ENCODE assay signal across 15 cellular contexts in the genomic region with DNA sequence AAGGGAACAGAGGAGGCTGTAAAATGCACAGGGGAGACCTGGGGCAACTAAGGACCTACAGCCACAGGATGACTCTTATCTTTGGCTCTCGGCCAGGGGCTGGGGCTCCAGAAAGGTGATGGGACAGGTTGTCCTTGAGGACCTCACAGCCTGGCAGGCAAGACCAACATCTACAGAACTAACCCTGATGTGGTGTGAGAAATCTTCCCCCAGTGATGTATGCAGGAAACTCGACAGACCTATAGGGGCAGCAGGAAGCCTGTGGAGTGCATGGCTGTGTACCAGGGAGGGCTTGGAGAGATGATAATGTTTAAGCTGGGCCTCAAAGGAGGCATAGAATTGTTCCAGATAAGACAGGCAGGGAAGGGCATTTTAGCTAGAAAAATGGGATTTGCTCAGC.
DNase-seq lines count a peak whose midpoint lies in the region; ATAC-seq, FAIRE-seq and TF ChIP-seq lines count a peak whose summit lies in the region.
"Had no signal": no experiment of that assay in that cellular context is flagged by ENCODE, and none has a peak within 500 bp of the region (broad histone marks: within the 10 kb centered on the region; RNA-seq: fewer than 3 reads in every experiment).

No MANE protein-coding gene starts in this region.

- no peak overlapping the region for H2BK120ac ChIP-seq in trophoblast cell (ENCODE audit: insufficient read depth, low read length, poor library complexity)

- no peaks in the 10 kb centered on the region for H3K9me3 Mint-ChIP-seq in naive thymus-derived CD4-positive, alpha-beta T cell
- H3K9me3 Mint-ChIP-seq: stimulated activated naive B cell treated with anti-CD40 and anti-IgM and Interleukin-4, amounts not matched to agents 10 μg/mL and 1 μg/mL and 100 μg/mL, for 72 hours had no signal

- no peak overlapping the region for H3K14ac ChIP-seq in trophoblast cell (ENCODE audit: low read length)

- BruUV-seq in endothelial cell of umbilical vein (replicated peaks; lab: Mats Ljungman, UMichigan) = no TSS peak

- H3K79me1 ChIP-seq in trophoblast cell (ENCODE audit: low read length) = no peaks in the 10 kb centered on the region

- H3K27me3 ChIP-seq in SK-N-SH (ENCODE audit: insufficient read depth) (no peaks in the 10 kb centered on the region), endothelial cell of umbilical vein (ENCODE audit: control insufficient read depth in 2 of 2, insufficient read depth in 2 of 2, low read length in 2 of 2) (no peaks in the 10 kb centered on the region), trophoblast cell (ENCODE audit: insufficient read depth, low read length) (no peaks in the 10 kb centered on the region)
- no peaks in the 10 kb centered on the region for H3K27me3 ChIP-seq in naive thymus-derived CD4-positive, alpha-beta T cell (ENCODE audit: control insufficient read depth in 2 of 2, insufficient read depth in 2 of 2, low read length in 2 of 2)

- H2AFZ ChIP-seq in SK-N-SH (ENCODE audit: low read depth) = no peak overlapping the region
- H2AFZ ChIP-seq in endothelial cell of umbilical vein (ENCODE audit: low read depth, low read length) = no peak overlapping the region
- no peak overlapping the region for H2AFZ ChIP-seq in trophoblast cell (ENCODE audit: insufficient read depth, low read length, poor library complexity)

- ATAC-seq in naive thymus-derived CD4-positive, alpha-beta T cell = no peak
- no peak for ATAC-seq in GM18505 (IDR thresholded peaks at IDR 0.05; ENCODE audit: unreplicated experiment)

- H3K9me1 ChIP-seq in endothelial cell of umbilical vein (replicated peaks; ENCODE audit: control insufficient read depth, extremely low read depth, insufficient read depth, low read length) = no peaks in the 10 kb centered on the region

- H2BK5ac ChIP-seq in trophoblast cell (ENCODE audit: low read depth, low read length, poor library complexity) = no peak overlapping the region

- no peak overlapping the region for H4K91ac ChIP-seq in trophoblast cell (ENCODE audit: low read depth, low read length)

- H3K4me2 ChIP-seq in SK-N-SH = no peak overlapping the region
- no peak overlapping the region for H3K4me2 ChIP-seq in endothelial cell of umbilical vein (ENCODE audit: insufficient read depth, low read length)
- no peak overlapping the region for H3K4me2 ChIP-seq in trophoblast cell (ENCODE audit: low read length)

- POLR2A ChIA-PET in SK-N-SH (lab: Yijun Ruan, JAX) (no interaction called here), endothelial cell of umbilical vein (lab: Charles Lee) (no interaction called here)
- POLR2A ChIA-PET in naive thymus-derived CD4-positive, alpha-beta T cell (lab: Charles Lee) = no interaction called here

- H3K9me2 ChIP-seq in SK-N-SH = no peaks in the 10 kb centered on the region

- no peak overlapping the region for H3K18ac ChIP-seq in trophoblast cell (ENCODE audit: low read length)

- 0 out of 4 replicates have a peak overlapping the region, but pooled peaks of 1 of the 2 experiments have one; percentile 26 for H3K27ac ChIP-seq in SK-N-SH (ENCODE audit: low read depth in 2 of 2, low read length in 1 of 2)
- H3K27ac ChIP-seq in endothelial cell of umbilical vein (ENCODE audit: insufficient read depth, low read depth, low read length) = no peak overlapping the region
- H3K27ac ChIP-seq in trophoblast cell (ENCODE audit: low read depth, low read length) = no peak overlapping the region
- no peak overlapping the region for H3K27ac ChIP-seq in naive thymus-derived CD4-positive, alpha-beta T cell (ENCODE audit: low read depth, low read length)
- H3K27ac ChIP-seq: left ventricle myocardium inferior had no signal

- WGBS in SK-N-SH (ENCODE audit: low lambda C conversion rate) = 83% methylated on average over 2 of the region's 2 CpGs
- no CpG with 5 or more reads among the region's 2 CpGs for WGBS in trophoblast cell (ENCODE audit: extremely low coverage, insufficient coverage, insufficient read length)

- TF ChIP-seq POLR2A in endothelial cell of umbilical vein (IDR thresholded peaks at IDR 0.05; ENCODE audit: low read depth, low read length) = no peak
- TF ChIP-seq POLR2A in GM18505 (IDR thresholded peaks at IDR 0.05; ENCODE audit: borderline replicate concordance, extremely low read depth, insufficient read depth, insufficient read length) = no peak

- peaks cover 6% of the 10 kb centered on the region for H3F3A ChIP-seq in SK-N-SH (replicated peaks; ENCODE audit: insufficient read depth)

- H3K4ac ChIP-seq in trophoblast cell (ENCODE audit: low read depth, low read length) = no peak overlapping the region

- H3K9ac ChIP-seq in SK-N-SH = no peak overlapping the region
- H3K9ac ChIP-seq in endothelial cell of umbilical vein (replicated peaks; ENCODE audit: extremely low read depth, insufficient read depth, low read length) = no peak overlapping the region
- no peak overlapping the region for H3K9ac ChIP-seq in trophoblast cell (ENCODE audit: low read length)

- dilution Hi-C loops in endothelial cell of umbilical vein (cut with MboI; ENCODE audit: extremely low pct_ligation_motif_present, low sequenced_read_pairs) = no loop called here

- no peak overlapping the region for H4K8ac ChIP-seq in trophoblast cell (ENCODE audit: low read depth, low read length)

- no peak for TF ChIP-seq EP300 in SK-N-SH (IDR thresholded peaks at IDR 0.05; ENCODE audit: borderline replicate concordance in 1 of 2, low read depth in 1 of 2, low read length in 1 of 2)

- peak; percentile 27; the same call in 1 of the 2 replicates for TF ChIP-seq RAD21 in SK-N-SH (IDR thresholded peaks at IDR 0.05; ENCODE audit: low read length)

- no peak overlapping the region for H3K4me3 Mint-ChIP-seq in naive thymus-derived CD4-positive, alpha-beta T cell
- H3K4me3 Mint-ChIP-seq: stimulated activated naive B cell treated with anti-CD40 and anti-IgM and Interleukin-4, amounts not matched to agents 10 μg/mL and 1 μg/mL and 100 μg/mL, for 72 hours had no signal

- H3K4me3 ChIP-seq in SK-N-SH (ENCODE audit: low read depth in 2 of 2, low read length in 1 of 2) (no peak overlapping the region), endothelial cell of umbilical vein (replicated peaks in 1 of 3; ENCODE audit: insufficient read depth in 1 of 3, low read depth in 1 of 3, low read length in 3 of 3) (no peak overlapping the region), trophoblast cell (ENCODE audit: low read depth, low read length) (no peak overlapping the region)
- no peak overlapping the region for H3K4me3 ChIP-seq in naive thymus-derived CD4-positive, alpha-beta T cell (ENCODE audit: low read length)
- H3K4me3 ChIP-seq: left ventricle myocardium inferior had no signal

- H4K20me1 ChIP-seq in SK-N-SH (ENCODE audit: insufficient read depth) (peaks cover 4% of the 10 kb centered on the region; the same call in 1 of the 2 replicates), endothelial cell of umbilical vein (replicated peaks; ENCODE audit: control insufficient read depth, extremely low read depth, insufficient read depth, low read length) (no peaks in the 10 kb centered on the region)

- H3K36me3 Mint-ChIP-seq in naive thymus-derived CD4-positive, alpha-beta T cell = no peaks in the 10 kb centered on the region
- H3K36me3 Mint-ChIP-seq: stimulated activated naive B cell treated with anti-CD40 and anti-IgM and Interleukin-4, amounts not matched to agents 10 μg/mL and 1 μg/mL and 100 μg/mL, for 72 hours had no signal

- peaks cover 0 to 1% (median 0%) of the 10 kb centered on the region in 7 donors for H3K4me1 Mint-ChIP-seq in naive thymus-derived CD4-positive, alpha-beta T cell
- H3K4me1 Mint-ChIP-seq: stimulated activated naive B cell treated with anti-CD40 and anti-IgM and Interleukin-4, amounts not matched to agents 10 μg/mL and 1 μg/mL and 100 μg/mL, for 72 hours had no signal

- H3K79me2 ChIP-seq in SK-N-SH (ENCODE audit: insufficient read depth) (peaks cover 98% of the 10 kb centered on the region), endothelial cell of umbilical vein (ENCODE audit: control insufficient read depth, insufficient read depth, low read length) (peaks cover 6% of the 10 kb centered on the region), trophoblast cell (ENCODE audit: control insufficient read depth, insufficient read depth, low read length, poor library complexity) (no peaks in the 10 kb centered on the region)

- no peak overlapping the region for H2AK5ac ChIP-seq in trophoblast cell (ENCODE audit: low read length)

- no peak overlapping the region for H4K12ac ChIP-seq in trophoblast cell (ENCODE audit: low read depth, low read length)

- H3K27me3 Mint-ChIP-seq in naive thymus-derived CD4-positive, alpha-beta T cell = peaks cover 0 to 4% (median 0%) of the 10 kb centered on the region in 5 donors

- FAIRE-seq in endothelial cell of umbilical vein (lab: Jason Lieb, UNC) = no peak
- FAIRE-seq: TTC549 had no signal

- peaks cover 31 to 35% of the 10 kb centered on the region in 2 experiments for H3K4me1 ChIP-seq in SK-N-SH (ENCODE audit: control insufficient read depth in 1 of 2, insufficient read depth in 2 of 2, low read depth in 1 of 2, low read length in 1 of 2)
- peaks cover 30% of the 10 kb centered on the region for H3K4me1 ChIP-seq in endothelial cell of umbilical vein (ENCODE audit: control insufficient read depth, extremely low read depth, insufficient read depth, low read length)
- peaks cover 19 to 28% of the 10 kb centered on the region in 2 experiments for H3K4me1 ChIP-seq in trophoblast cell (ENCODE audit: control insufficient read depth in 1 of 2, insufficient read depth in 2 of 2, low read length in 2 of 2)
- no peaks in the 10 kb centered on the region for H3K4me1 ChIP-seq in naive thymus-derived CD4-positive, alpha-beta T cell (ENCODE audit: control insufficient read depth in 2 of 2, insufficient read depth in 2 of 2, low read length in 2 of 2)

- intact Hi-C loops in endothelial cell of umbilical vein (cut with micrococcal nuclease) = no loop called here
- intact Hi-C loops in naive thymus-derived CD4-positive, alpha-beta T cell (cut with micrococcal nuclease) = no loop called here

- no peaks in the 10 kb centered on the region for H3K9me3 ChIP-seq in SK-N-SH
- H3K9me3 ChIP-seq in endothelial cell of umbilical vein (replicated peaks; ENCODE audit: control insufficient read depth, insufficient read depth, low read length) = no peaks in the 10 kb centered on the region
- no peaks in the 10 kb centered on the region for H3K9me3 ChIP-seq in trophoblast cell (ENCODE audit: insufficient read depth, low read depth, low read length)
- H3K9me3 ChIP-seq in naive thymus-derived CD4-positive, alpha-beta T cell (ENCODE audit: control insufficient read depth in 2 of 3, low read length in 3 of 3) = no peaks in the 10 kb centered on the region
- H3K9me3 ChIP-seq: left ventricle myocardium inferior had no signal

- CTCF ChIA-PET in SK-N-SH (lab: Yijun Ruan, JAX) = interaction anchor here (0.9 to 4.2 kb wide), 4 partner anchors 12 to 58 kb away, joined by 3 to 15 read pairs (median 6); no protein-coding TSS in a partner anchor
- CTCF ChIA-PET in endothelial cell of umbilical vein (lab: Charles Lee) = interaction anchor here (0.6 to 1.1 kb wide), 4 partner anchors 56 to 116 kb away, joined by 3 to 5 read pairs (median 4); no protein-coding TSS in a partner anchor
- CTCF ChIA-PET in naive thymus-derived CD4-positive, alpha-beta T cell (lab: Charles Lee) = no interaction called here

- DNase-seq in GM10266 (ENCODE audit: extremely low spot score) (no peak), SK-N-SH (no peak), endothelial cell of umbilical vein (ENCODE audit: low read depth, low spot score) (peak; percentile 65), trophoblast cell (peak; percentile 83 to 86), dedifferentiated amniotic fluid mesenchymal stem cell (ENCODE audit: extremely low spot score) (no peak), SKM-1 (lab: John Stamatoyannopoulos, UW; ENCODE audit: unreplicated experiment) (no peak)
- DNase-seq in naive thymus-derived CD4-positive, alpha-beta T cell = no peak
- DNase-seq: activated T-cell treated with anti-CD3 and anti-CD28 coated beads, Interleukin-2, amount 50 U/mL, for 1 hour; central memory CD4-positive, alpha-beta T cell; DMS53; left ventricle myocardium inferior; NCI-H345; stimulated activated naive B cell treated with anti-CD40 and anti-IgM and Interleukin-4, amounts not matched to agents 10 μg/mL and 1 μg/mL and 100 μg/mL, for 72 hours had no signal

- TF ChIP-seq CTCF in GM10266 (IDR thresholded peaks at IDR 0.05; ENCODE audit: control insufficient read depth, insufficient read depth, low read depth, missing control alignments) (peak; percentile 6), SK-N-SH (IDR thresholded peaks at IDR 0.05) (peak; percentile 27), endothelial cell of umbilical vein (IDR thresholded peaks at IDR 0.05; ENCODE audit: extremely low read depth in 1 of 2, insufficient read depth in 1 of 2, low read depth in 1 of 2, low read length in 2 of 2) (peak in 1 of 2 donors; percentile 33)

- peaks cover 22 to 27% of the 10 kb centered on the region in 2 experiments for H3K36me3 ChIP-seq in SK-N-SH (replicated peaks in 1 of 2; ENCODE audit: control insufficient read depth in 1 of 2, insufficient read depth in 2 of 2, low read length in 1 of 2)
- H3K36me3 ChIP-seq in endothelial cell of umbilical vein (ENCODE audit: control insufficient read depth in 2 of 2, extremely low read depth in 1 of 2, insufficient read depth in 2 of 2, low read length in 2 of 2) = peaks cover 2 to 6% of the 10 kb centered on the region in 2 experiments
- peaks cover 31 to 50% of the 10 kb centered on the region in 2 experiments for H3K36me3 ChIP-seq in trophoblast cell (ENCODE audit: control insufficient read depth in 1 of 2, insufficient read depth in 2 of 2, low read length in 2 of 2)
- H3K36me3 ChIP-seq in naive thymus-derived CD4-positive, alpha-beta T cell (ENCODE audit: control insufficient read depth in 2 of 3, insufficient read depth in 3 of 3, low read length in 3 of 3) = no peaks in the 10 kb centered on the region

- H3K23ac ChIP-seq in trophoblast cell (ENCODE audit: low read length) = no peak overlapping the region

- no peak overlapping the region for H3K27ac Mint-ChIP-seq in naive thymus-derived CD4-positive, alpha-beta T cell
- H3K27ac Mint-ChIP-seq: stimulated activated naive B cell treated with anti-CD40 and anti-IgM and Interleukin-4, amounts not matched to agents 10 μg/mL and 1 μg/mL and 100 μg/mL, for 72 hours had no signal

- H2BK12ac ChIP-seq in trophoblast cell (ENCODE audit: low read length) = no peak overlapping the region

Comparison
In these comparisons a context has a peak if more than half of its experiments do, and no peak if none do; other contexts are left out.
1. DNase-seq: peak in endothelial cell of umbilical vein (single experiment) and trophoblast cell (2 of 2); none in GM10266 (single experiment), SK-N-SH (single experiment), dedifferentiated amniotic fluid mesenchymal stem cell (single experiment), SKM-1 (single experiment) and naive thymus-derived CD4-positive, alpha-beta T cell (0 of 9).